In the genomic region with DNA sequence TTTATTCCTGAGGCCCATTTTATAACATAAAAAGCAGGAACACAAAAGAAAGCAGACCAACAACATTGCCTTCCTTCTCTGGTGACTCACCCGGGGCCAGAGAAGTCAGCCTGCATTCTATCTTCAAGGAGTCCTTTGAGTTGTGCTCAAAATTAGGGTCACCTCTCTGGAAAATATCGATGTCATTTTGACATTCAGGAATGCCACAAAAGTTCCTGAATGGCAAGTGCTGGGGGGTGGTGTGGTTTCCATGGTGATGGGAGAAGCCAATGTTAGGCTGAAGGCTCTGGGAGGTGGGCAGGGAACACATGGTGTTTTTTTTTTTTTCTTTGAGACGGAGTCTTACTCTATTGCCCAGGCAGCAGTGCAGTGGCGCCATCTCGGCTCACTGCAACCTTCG, we compare ENCODE assay signal across 31 cellular contexts.
"Had no signal": no experiment of that assay in that cellular context is flagged by ENCODE, and none has a peak within 500 bp of the region (broad histone marks: within the 10 kb centered on the region; RNA-seq: fewer than 3 reads in every experiment).

No MANE protein-coding gene starts in this region.

- H3K4me1 Mint-ChIP-seq: activated CD4-positive, alpha-beta T cell treated with anti-CD3 and anti-CD28 coated beads for 36 hours; activated CD4-positive, alpha-beta T cell treated with anti-CD3 and anti-CD28 coated beads, Interleukin-2, amount 10 ng/mL, durations not matched to agents 24 days and 14 days; activated CD8-positive, alpha-beta memory T cell treated with anti-CD3 and anti-CD28 coated beads, Interleukin-2, amount 10 ng/mL, durations not matched to agents 7 days and 5 days; activated naive CD4-positive, alpha-beta T cell treated with anti-CD3 and anti-CD28 coated beads, Interleukin-2, amount 50 U/mL, for 24 hours; activated naive CD8-positive, alpha-beta T cell treated with anti-CD3 and anti-CD28 coated beads for 36 hours; activated naive CD8-positive, alpha-beta T cell treated with anti-CD3 and anti-CD28 coated beads, Interleukin-2, amount 50 U/mL, for 24 hours had no signal

- H3K4me3 Mint-ChIP-seq: activated CD4-positive, alpha-beta memory T cell treated with anti-CD3 and anti-CD28 coated beads for 36 hours; activated CD4-positive, alpha-beta T cell treated with anti-CD3 and anti-CD28 coated beads for 36 hours; activated CD4-positive, alpha-beta T cell treated with anti-CD3 and anti-CD28 coated beads, Interleukin-2, amount 10 ng/mL, durations not matched to agents 24 days and 14 days; activated CD8-positive, alpha-beta memory T cell treated with anti-CD3 and anti-CD28 coated beads, Interleukin-2, amount 10 ng/mL, durations not matched to agents 7 days and 5 days; activated CD8-positive, alpha-beta T cell treated with anti-CD3 and anti-CD28 coated beads, Interleukin-2, amount 10 ng/mL, durations not matched to agents 7 days and 5 days; activated naive CD4-positive, alpha-beta T cell treated with anti-CD3 and anti-CD28 coated beads for 36 hours; activated naive CD4-positive, alpha-beta T cell treated with anti-CD3 and anti-CD28 coated beads, Interleukin-2, amount 50 U/mL, for 24 hours; activated naive CD8-positive, alpha-beta T cell treated with anti-CD3 and anti-CD28 coated beads for 36 hours; activated naive CD8-positive, alpha-beta T cell treated with anti-CD3 and anti-CD28 coated beads, Interleukin-2, amount 50 U/mL, for 24 hours; activated T-helper 1 cell treated with anti-CD3 and anti-CD28 coated beads, Interleukin-12 subunit alpha, Interleukin-12 subunit beta, Interleukin-2, Interleukin-4 antibody, amounts not matched to agents 30 ng/mL and 10 ng/mL and 1 ng/mL, durations not matched to agents 14 hours and 24 hours and 36 hours; effector memory CD8-positive, alpha-beta T cell had no signal

- DNase-seq: activated CD4-positive, alpha-beta memory T cell treated with anti-CD3 and anti-CD28 coated beads for 36 hours; activated CD4-positive, alpha-beta T cell treated with anti-CD3 and anti-CD28 coated beads for 36 hours; activated CD4-positive, alpha-beta T cell treated with anti-CD3 and anti-CD28 coated beads, Interleukin-2, amount 10 ng/mL, durations not matched to agents 24 days and 14 days; activated CD4-positive, CD25-positive, alpha-beta regulatory T cell; activated CD4-positive, CD25-positive, alpha-beta regulatory T cell treated with anti-CD3 and anti-CD28 coated beads, Interleukin-2, amount 50 U/mL, for 72 hours; activated CD8-positive, alpha-beta memory T cell treated with anti-CD3 and anti-CD28 coated beads, Interleukin-2, amount 10 ng/mL, durations not matched to agents 7 days and 5 days; activated CD8-positive, alpha-beta memory T cell treated with anti-CD3 and anti-CD28 coated beads, Interleukin-2, amount 50 U/mL, for 4 hours; activated CD8-positive, alpha-beta T cell treated with anti-CD3 and anti-CD28 coated beads, Interleukin-2, amount 10 ng/mL, durations not matched to agents 7 days and 5 days; activated effector memory CD4-positive, alpha-beta T cell treated with anti-CD3 and anti-CD28 coated beads, Interleukin-2, amount 50 U/mL, for 16 hours; activated naive CD4-positive, alpha-beta T cell treated with anti-CD3 and anti-CD28 coated beads for 36 hours; activated naive CD8-positive, alpha-beta T cell treated with anti-CD3 and anti-CD28 coated beads for 36 hours; activated naive CD8-positive, alpha-beta T cell treated with anti-CD3 and anti-CD28 coated beads, Interleukin-2, amount 50 U/mL, for 24 hours; activated T-cell treated with anti-CD3 and anti-CD28 coated beads, Interleukin-2, amount 50 U/mL, for 1 hour; activated T-cell treated with anti-CD3 and anti-CD28 coated beads, Interleukin-2, amount 50 U/mL, for 48 hours; adrenal gland; amygdala; caudate nucleus; cortex of kidney; dermis blood vessel endothelial cell; effector CD4-positive, alpha-beta T cell; effector memory CD8-positive, alpha-beta T cell; erythroblast; foreskin keratinocyte; gastrocnemius medialis; glutamatergic neuron; T-helper 2 cell had no signal

- H3K36me3 Mint-ChIP-seq: activated CD4-positive, alpha-beta memory T cell treated with anti-CD3 and anti-CD28 coated beads for 36 hours; activated CD8-positive, alpha-beta memory T cell treated with anti-CD3 and anti-CD28 coated beads, Interleukin-2, amount 10 ng/mL, durations not matched to agents 7 days and 5 days; activated naive CD4-positive, alpha-beta T cell treated with anti-CD3 and anti-CD28 coated beads, Interleukin-2, amount 50 U/mL, for 24 hours; activated naive CD8-positive, alpha-beta T cell treated with anti-CD3 and anti-CD28 coated beads for 36 hours had no signal

- H3K27ac ChIP-seq: adrenal gland, ascending aorta, esophagus muscularis mucosa, foreskin keratinocyte, gastrocnemius medialis had no signal

- H3K27me3 ChIP-seq: adrenal gland, ascending aorta, foreskin keratinocyte, gastrocnemius medialis had no signal

- H3K27ac Mint-ChIP-seq: activated CD4-positive, alpha-beta memory T cell treated with anti-CD3 and anti-CD28 coated beads for 36 hours; activated CD4-positive, alpha-beta T cell treated with anti-CD3 and anti-CD28 coated beads for 36 hours; activated CD4-positive, alpha-beta T cell treated with anti-CD3 and anti-CD28 coated beads, Interleukin-2, amount 10 ng/mL, durations not matched to agents 24 days and 14 days; activated CD8-positive, alpha-beta memory T cell treated with anti-CD3 and anti-CD28 coated beads, Interleukin-2, amount 10 ng/mL, durations not matched to agents 7 days and 5 days; activated CD8-positive, alpha-beta T cell treated with anti-CD3 and anti-CD28 coated beads, Interleukin-2, amount 10 ng/mL, durations not matched to agents 7 days and 5 days; activated naive CD4-positive, alpha-beta T cell treated with anti-CD3 and anti-CD28 coated beads for 36 hours; activated naive CD4-positive, alpha-beta T cell treated with anti-CD3 and anti-CD28 coated beads, Interleukin-2, amount 50 U/mL, for 24 hours; activated naive CD8-positive, alpha-beta T cell treated with anti-CD3 and anti-CD28 coated beads for 36 hours; activated naive CD8-positive, alpha-beta T cell treated with anti-CD3 and anti-CD28 coated beads, Interleukin-2, amount 50 U/mL, for 24 hours; activated T-helper 1 cell treated with anti-CD3 and anti-CD28 coated beads, Interleukin-12 subunit alpha, Interleukin-12 subunit beta, Interleukin-2, Interleukin-4 antibody, amounts not matched to agents 30 ng/mL and 10 ng/mL and 1 ng/mL, durations not matched to agents 14 hours and 24 hours and 36 hours; activated T-helper 2 cell treated with anti-CD3 and anti-CD28 coated beads, Interferon-gamma antibody, Interleukin-2, Interleukin-4, amounts not matched to agents 10 μg/mL and 5 μg/mL and 100 μg/mL, durations not matched to agents 14 hours and 24 hours and 36 hours; effector memory CD8-positive, alpha-beta T cell had no signal

- H3K4me3 ChIP-seq: adrenal gland, ascending aorta, esophagus muscularis mucosa, gastrocnemius medialis had no signal

- H3K9me3 Mint-ChIP-seq: activated CD4-positive, alpha-beta memory T cell treated with anti-CD3 and anti-CD28 coated beads for 36 hours; activated CD4-positive, alpha-beta T cell treated with anti-CD3 and anti-CD28 coated beads, Interleukin-2, amount 10 ng/mL, durations not matched to agents 24 days and 14 days; activated naive CD4-positive, alpha-beta T cell treated with anti-CD3 and anti-CD28 coated beads for 36 hours; activated naive CD4-positive, alpha-beta T cell treated with anti-CD3 and anti-CD28 coated beads, Interleukin-2, amount 50 U/mL, for 24 hours; activated naive CD8-positive, alpha-beta T cell treated with anti-CD3 and anti-CD28 coated beads for 36 hours; activated naive CD8-positive, alpha-beta T cell treated with anti-CD3 and anti-CD28 coated beads, Interleukin-2, amount 50 U/mL, for 24 hours; activated T-helper 1 cell treated with anti-CD3 and anti-CD28 coated beads, Interleukin-12 subunit alpha, Interleukin-12 subunit beta, Interleukin-2, Interleukin-4 antibody, amounts not matched to agents 30 ng/mL and 10 ng/mL and 1 ng/mL, durations not matched to agents 14 hours and 24 hours and 36 hours; activated T-helper 2 cell treated with anti-CD3 and anti-CD28 coated beads, Interferon-gamma antibody, Interleukin-2, Interleukin-4, amounts not matched to agents 10 μg/mL and 5 μg/mL and 100 μg/mL, durations not matched to agents 14 hours and 24 hours and 36 hours had no signal

- H3K36me3 ChIP-seq: adrenal gland, ascending aorta, esophagus muscularis mucosa, gastrocnemius medialis had no signal

- H3K27me3 Mint-ChIP-seq: activated CD4-positive, alpha-beta T cell treated with anti-CD3 and anti-CD28 coated beads, Interleukin-2, amount 10 ng/mL, durations not matched to agents 24 days and 14 days; activated CD8-positive, alpha-beta memory T cell treated with anti-CD3 and anti-CD28 coated beads, Interleukin-2, amount 10 ng/mL, durations not matched to agents 7 days and 5 days had no signal
